Comparison of ENCODE assay signal across 14 cellular contexts in the genomic region with DNA sequence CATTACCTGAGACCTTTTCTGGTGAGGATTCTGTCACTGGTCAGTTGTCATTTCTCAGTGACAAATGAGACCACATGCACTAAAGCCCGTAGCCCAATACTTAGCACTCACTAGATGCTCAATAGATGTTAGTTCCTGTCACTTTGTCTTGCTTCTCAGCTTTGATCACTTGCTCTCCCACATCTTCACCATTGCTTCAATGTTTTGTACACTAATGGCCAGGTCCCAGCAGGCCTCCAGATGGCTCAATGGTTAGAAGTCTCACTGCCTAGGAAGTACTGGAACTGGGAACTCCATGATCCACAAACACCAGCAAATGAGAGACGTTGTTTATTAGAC.
DNase-seq lines count a peak whose midpoint lies in the region; ATAC-seq, FAIRE-seq and TF ChIP-seq lines count a peak whose summit lies in the region.
"Had no signal": no experiment of that assay in that cellular context is flagged by ENCODE, and none has a peak within 500 bp of the region (broad histone marks: within the 10 kb centered on the region; RNA-seq: fewer than 3 reads in every experiment).

No MANE protein-coding gene starts in this region.

- H3K9me3 ChIP-seq in esophagus squamous epithelium (no peaks in the 10 kb centered on the region), stomach (no peaks in the 10 kb centered on the region), kidney (ENCODE audit: control insufficient read depth in 1 of 2, low read length in 2 of 2) (no peaks in the 10 kb centered on the region), heart left ventricle (peaks cover 0 to 9% (median 0%) of the 10 kb centered on the region in 12 donors)
- H3K9me3 ChIP-seq: gastroesophageal sphincter had no signal

- peak overlapping the region; percentile 98 for H3K27ac Mint-ChIP-seq in activated naive CD4-positive, alpha-beta T cell treated with anti-CD3 and anti-CD28 coated beads for 36 hours
- peak overlapping the region; percentile 98 for H3K27ac Mint-ChIP-seq in activated CD4-positive, alpha-beta memory T cell treated with anti-CD3 and anti-CD28 coated beads for 36 hours

- intact Hi-C loops in activated naive CD4-positive, alpha-beta T cell treated with anti-CD3 and anti-CD28 coated beads for 36 hours (cut with micrococcal nuclease): loop anchor here (1.0 kb wide), 2 partner anchors 10 to 132 kb away; no protein-coding TSS in a partner anchor
- intact Hi-C loops in activated CD4-positive, alpha-beta memory T cell treated with anti-CD3 and anti-CD28 coated beads for 36 hours (cut with micrococcal nuclease): loop anchor here (1.0 kb wide), 3 partner anchors 8 to 44 kb away; no protein-coding TSS in a partner anchor
- intact Hi-C loops in esophagus squamous epithelium (cut with DNase I) (no loop called here), stomach (cut with DNase I; ENCODE audit: low total_unique reads) (no loop called here), kidney (cut with DNase I) (no loop called here), heart left ventricle (cut with DNase I) (no loop called here)

- CTCF ChIA-PET in activated naive CD4-positive, alpha-beta T cell treated with anti-CD3 and anti-CD28 coated beads for 36 hours (lab: Charles Lee): no interaction called here
- CTCF ChIA-PET in activated CD4-positive, alpha-beta memory T cell treated with anti-CD3 and anti-CD28 coated beads for 36 hours (lab: Charles Lee): interaction anchor here (1.0 to 1.8 kb wide), 4 partner anchors 12 to 134 kb away, joined by 3 to 5 read pairs (median 4); no protein-coding TSS in a partner anchor

- 35 to 92% methylated on average over 1 to 2 of the region's 2 CpGs for WGBS in esophagus squamous epithelium, 2 donors
- WGBS in stomach, 5 donors: 68 to 98% (median 88%) methylated on average over 2 of the region's 2 CpGs
- 82 to 100% (median 91%) methylated on average over 2 of the region's 2 CpGs for WGBS in heart left ventricle, 4 donors

- TF ChIP-seq POLR2A in esophagus squamous epithelium (IDR thresholded peaks at IDR 0.05) (no peak), stomach (IDR thresholded peaks at IDR 0.05) (no peak), heart left ventricle (IDR thresholded peaks at IDR 0.05) (no peak)

- peaks cover 3% of the 10 kb centered on the region for H3K36me3 Mint-ChIP-seq in activated naive CD4-positive, alpha-beta T cell treated with anti-CD3 and anti-CD28 coated beads for 36 hours (ENCODE audit: low read depth)
- peaks cover 25% of the 10 kb centered on the region for H3K36me3 Mint-ChIP-seq in activated CD4-positive, alpha-beta memory T cell treated with anti-CD3 and anti-CD28 coated beads for 36 hours

- FAIRE-seq in kidney (lab: Jason Lieb, UNC): no peak

- no peak overlapping the region for H3K4me3 ChIP-seq in esophagus squamous epithelium
- H3K4me3 ChIP-seq in stomach: no peak overlapping the region
- H3K4me3 ChIP-seq in kidney (ENCODE audit: low read length in 2 of 2): no peak overlapping the region
- no peak overlapping the region for H3K4me3 ChIP-seq in heart left ventricle
- H3K4me3 ChIP-seq: gastroesophageal sphincter had no signal

- no peak for DNase-seq in activated naive CD4-positive, alpha-beta T cell treated with anti-CD3 and anti-CD28 coated beads for 36 hours
- no peak for DNase-seq in activated naive CD4-positive, alpha-beta T cell treated with Interleukin-2 at 50 U/mL for 16 hours
- no peak for DNase-seq in activated CD4-positive, alpha-beta memory T cell treated with anti-CD3 and anti-CD28 coated beads for 36 hours
- DNase-seq in esophagus squamous epithelium (lab: John Stamatoyannopoulos, UW) (no peak), stomach (no peak), kidney (no peak), heart left ventricle (no peak)
- no peak for DNase-seq in stimulated activated CD4-positive, alpha-beta T cell treated with anti-CD3 and anti-CD28 coated beads, Interleukin-2, amount 100 ng/mL, for 48 hours
- DNase-seq: activated CD4-positive, CD25-positive, alpha-beta regulatory T cell; DMS79 treated with DMSO at 0.1 percent for 48 hours; NCI-H187; NCI-H774; SHP77 treated with DMSO at 0.1 percent for 48 hours had no signal

- TF ChIP-seq EP300 in stomach (IDR thresholded peaks at IDR 0.05): no peak

- H3K27ac ChIP-seq in esophagus squamous epithelium: peak overlapping the region; percentile 78 to 87 (median 84)
- H3K27ac ChIP-seq in stomach: peak overlapping the region in 3 of 5 donors; percentile 0 to 52 (median 12)
- no peak overlapping the region for H3K27ac ChIP-seq in kidney (ENCODE audit: low read depth in 2 of 2, low read length in 2 of 2)
- H3K27ac ChIP-seq in heart left ventricle: peak overlapping the region in 3 of 12 donors; percentile 14 to 74 (median 20)

- no peaks in the 10 kb centered on the region for H3K36me3 ChIP-seq in esophagus squamous epithelium
- no peaks in the 10 kb centered on the region for H3K36me3 ChIP-seq in stomach
- H3K36me3 ChIP-seq in kidney (ENCODE audit: control insufficient read depth in 1 of 2, insufficient read depth in 2 of 2, low read length in 2 of 2): no peaks in the 10 kb centered on the region
- no peaks in the 10 kb centered on the region for H3K36me3 ChIP-seq in heart left ventricle
- H3K36me3 ChIP-seq: gastroesophageal sphincter had no signal

- peaks cover 69% of the 10 kb centered on the region for H3K4me1 Mint-ChIP-seq in activated naive CD4-positive, alpha-beta T cell treated with anti-CD3 and anti-CD28 coated beads for 36 hours (ENCODE audit: low read depth)
- peaks cover 84% of the 10 kb centered on the region for H3K4me1 Mint-ChIP-seq in activated CD4-positive, alpha-beta memory T cell treated with anti-CD3 and anti-CD28 coated beads for 36 hours (ENCODE audit: low read depth)

- POLR2A ChIA-PET in activated CD4-positive, alpha-beta memory T cell treated with anti-CD3 and anti-CD28 coated beads for 36 hours (lab: Charles Lee): interaction anchor here (1.1 to 2.0 kb wide), 6 partner anchors 8 to 130 kb away, joined by 4 to 12 read pairs (median 6); no protein-coding TSS in a partner anchor

- peak overlapping the region; percentile 20 for H3K4me3 Mint-ChIP-seq in activated naive CD4-positive, alpha-beta T cell treated with anti-CD3 and anti-CD28 coated beads for 36 hours
- peak overlapping the region; percentile 58 for H3K4me3 Mint-ChIP-seq in activated CD4-positive, alpha-beta memory T cell treated with anti-CD3 and anti-CD28 coated beads for 36 hours

- H3K4me1 ChIP-seq in esophagus squamous epithelium: peaks cover 13 to 21% (median 16%) of the 10 kb centered on the region in 3 donors
- H3K4me1 ChIP-seq in stomach: peaks cover 0 to 6% (median 0%) of the 10 kb centered on the region in 4 donors
- H3K4me1 ChIP-seq in kidney (ENCODE audit: control insufficient read depth in 1 of 2, insufficient read depth in 1 of 2, low read depth in 1 of 2, low read length in 2 of 2): no peaks in the 10 kb centered on the region
- H3K4me1 ChIP-seq in heart left ventricle: peaks cover 0 to 32% (median 1%) of the 10 kb centered on the region in 12 donors
- H3K4me1 ChIP-seq: gastroesophageal sphincter had no signal

- no peak for ATAC-seq in heart left ventricle

- H3K9ac ChIP-seq in kidney (ENCODE audit: low read length in 2 of 2): no peak overlapping the region

- no peaks in the 10 kb centered on the region for H3K27me3 ChIP-seq in esophagus squamous epithelium
- H3K27me3 ChIP-seq in stomach: no peaks in the 10 kb centered on the region
- peaks cover 0 to 6% (median 0%) of the 10 kb centered on the region in 9 donors for H3K27me3 ChIP-seq in heart left ventricle
- H3K27me3 ChIP-seq: gastroesophageal sphincter had no signal

- TF ChIP-seq CTCF in esophagus squamous epithelium (IDR thresholded peaks at IDR 0.05): no peak
- TF ChIP-seq CTCF in stomach (IDR thresholded peaks at IDR 0.05): no peak
- no peak for TF ChIP-seq CTCF in kidney (IDR thresholded peaks at IDR 0.05; ENCODE audit: borderline replicate concordance, extremely low read depth, insufficient read depth)
- no peak for TF ChIP-seq CTCF in heart left ventricle (IDR thresholded peaks at IDR 0.05)

- no peaks in the 10 kb centered on the region for H3K27me3 Mint-ChIP-seq in activated naive CD4-positive, alpha-beta T cell treated with anti-CD3 and anti-CD28 coated beads for 36 hours (ENCODE audit: low read depth)
- no peaks in the 10 kb centered on the region for H3K27me3 Mint-ChIP-seq in activated CD4-positive, alpha-beta memory T cell treated with anti-CD3 and anti-CD28 coated beads for 36 hours

- H3K9me3 Mint-ChIP-seq in activated naive CD4-positive, alpha-beta T cell treated with anti-CD3 and anti-CD28 coated beads for 36 hours: peaks cover 3% of the 10 kb centered on the region
- H3K9me3 Mint-ChIP-seq in activated CD4-positive, alpha-beta memory T cell treated with anti-CD3 and anti-CD28 coated beads for 36 hours: no peaks in the 10 kb centered on the region

Comparison
In these comparisons a context has a peak if more than half of its experiments do, and no peak if none do; other contexts are left out.
1. H3K27ac ChIP-seq: peak in esophagus squamous epithelium (4 of 4) and stomach (3 of 5); none in kidney (0 of 2).
2. intact Hi-C loops: an anchor here in activated naive CD4-positive, alpha-beta T cell treated with anti-CD3 and anti-CD28 coated beads for 36 hours (1.0 kb wide) and activated CD4-positive, alpha-beta memory T cell treated with anti-CD3 and anti-CD28 coated beads for 36 hours (1.0 kb wide); none called in esophagus squamous epithelium, stomach, kidney and heart left ventricle.